Comparison of ENCODE assay signal across 20 cellular contexts in the genomic region with DNA sequence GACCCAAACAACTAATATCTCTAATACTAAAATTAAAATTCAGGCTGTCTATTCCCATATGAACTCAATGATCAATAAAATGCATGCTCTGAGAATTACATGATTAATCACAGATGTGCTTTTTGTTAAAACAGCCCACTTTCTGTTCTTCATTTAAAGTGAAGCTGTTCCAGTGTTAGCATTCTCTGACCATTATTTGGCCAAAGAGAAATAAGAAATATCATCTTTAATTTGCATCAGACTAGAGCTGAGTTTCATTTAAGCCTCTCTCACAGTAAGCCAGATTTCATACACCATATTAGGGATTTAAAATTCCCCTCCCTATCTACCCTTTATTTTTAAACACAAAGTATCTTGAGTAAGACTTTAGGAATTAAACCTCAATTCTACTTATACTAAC.
A peak's percentile ranks its signal among the peaks of the same experiment; 100 is the strongest.
DNase-seq lines count a peak whose midpoint lies in the region; FAIRE-seq and TF ChIP-seq lines count a peak whose summit lies in the region.
"Had no signal": no experiment of that assay in that cellular context is flagged by ENCODE, and none has a peak within 500 bp of the region (broad histone marks: within the 10 kb centered on the region; RNA-seq: fewer than 3 reads in every experiment).

No MANE protein-coding gene starts in this region.

- no peak for TF ChIP-seq CTCF in AG09319 (IDR thresholded peaks at IDR 0.05; ENCODE audit: low read depth, low read length)
- TF ChIP-seq CTCF in D721Med (IDR thresholded peaks at IDR 0.05; ENCODE audit: insufficient read depth, missing control alignments): no peak
- no peak for TF ChIP-seq CTCF in fibroblast of the aortic adventitia (IDR thresholded peaks at IDR 0.05; ENCODE audit: insufficient read depth, low read length)

- FAIRE-seq in D721Med (lab: Jason Lieb, UNC): peak; percentile 84
- FAIRE-seq: HTR-8/SVneo, K562 had no signal

- no peak overlapping the region for H3K4me3 ChIP-seq in fibroblast of the aortic adventitia (ENCODE audit: low read depth, low read length)
- H3K4me3 ChIP-seq: BLaER1, K562 had no signal

- DNase-seq in AG09319 (ENCODE audit: extremely low read depth, low read depth) (peak; percentile 66), D721Med (ENCODE audit: insufficient read length, low spot score) (no peak), dedifferentiated amniotic fluid mesenchymal stem cell (ENCODE audit: extremely low spot score) (peak; percentile 63), fibroblast of the aortic adventitia (ENCODE audit: low read depth) (peak; percentile 20), RKO (ENCODE audit: low spot score) (no peak), NCI-H510A (lab: John Stamatoyannopoulos, UW) (no peak), DMS79 treated with DMSO at 0.1 percent for 48 hours (lab: John Stamatoyannopoulos, UW) (no peak), DMS 273 treated with DMSO at 0.1 percent for 48 hours (lab: John Stamatoyannopoulos, UW) (no peak)
- DNase-seq: 8988T; AML-193; CD4-positive, alpha-beta memory T cell; DMS53; GDM1; GOT3; H7; HFFc6; IMR-90 had no signal

Comparison
In these comparisons a context has a peak if more than half of its experiments do, and no peak if none do; other contexts are left out.
1. DNase-seq: peak in AG09319 (single experiment), dedifferentiated amniotic fluid mesenchymal stem cell (single experiment) and fibroblast of the aortic adventitia (single experiment); none in D721Med (single experiment), RKO (single experiment), NCI-H510A (single experiment), DMS79 treated with DMSO at 0.1 percent for 48 hours (single experiment) and DMS 273 treated with DMSO at 0.1 percent for 48 hours (single experiment).